15 cellular contexts compared by ENCODE assay signal in the genomic region with DNA sequence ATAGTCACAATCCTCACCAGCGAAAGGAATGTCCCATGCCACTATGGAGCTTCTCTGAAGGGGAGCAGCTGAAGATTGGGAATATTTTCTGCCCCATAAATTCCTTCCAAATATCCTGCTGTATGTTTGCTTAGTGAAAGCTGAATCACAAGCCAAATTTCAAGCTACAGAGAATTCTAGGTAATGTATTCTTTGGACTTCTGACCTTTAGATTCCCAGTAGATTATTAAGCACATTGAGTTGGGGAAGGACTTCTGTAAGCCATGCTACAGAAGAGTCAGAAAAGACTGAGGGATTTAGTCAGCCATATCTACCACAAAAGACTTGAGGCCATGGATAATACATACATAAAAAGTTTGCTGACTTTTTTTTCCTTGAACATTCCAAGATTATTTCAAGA.
DNase-seq lines count a peak whose midpoint lies in the region; ATAC-seq and TF ChIP-seq lines count a peak whose summit lies in the region.
"Had no signal": no experiment of that assay in that cellular context is flagged by ENCODE, and none has a peak within 500 bp of the region (broad histone marks: within the 10 kb centered on the region; RNA-seq: fewer than 3 reads in every experiment).

No MANE protein-coding gene starts in this region.

- no peak for TF ChIP-seq CTCF in choroid plexus epithelial cell (conservative IDR thresholded peaks at IDR 0.05; ENCODE audit: low read depth, low read length)

- ATAC-seq in left lobe of liver: peak; percentile 32
- ATAC-seq: GM12878 had no signal

- DNase-seq in NCI-H69 (lab: John Stamatoyannopoulos, UW): peak; percentile 19
- peak; percentile 0 for DNase-seq in choroid plexus epithelial cell (ENCODE audit: low read depth)
- no peak for DNase-seq in left lobe of liver (ENCODE audit: low spot score)
- DNase-seq in renal cortical epithelial cell (ENCODE audit: low read depth): peak; percentile 53
- DNase-seq in amniotic stem cell (lab: John Stamatoyannopoulos, UW): no peak
- no peak for DNase-seq in DMS153 treated with DMSO at 0.1 percent for 48 hours (lab: John Stamatoyannopoulos, UW; ENCODE audit: unreplicated experiment)
- DNase-seq in GOT3 (lab: John Stamatoyannopoulos, UW): no peak
- no peak for DNase-seq in activated CD4-positive, alpha-beta T cell treated with anti-CD3 and anti-CD28 coated beads, Interleukin-2, amount 50 U/mL, for 1 hour
- DNase-seq: AML-193; CD4-positive, alpha-beta T cell; DMS153; DND-41; EL had no signal

- H3K4me3 ChIP-seq in choroid plexus epithelial cell (ENCODE audit: low read depth, low read length): no peak overlapping the region
- H3K4me3 ChIP-seq: GM12878, HAP-1 had no signal

Comparison
In these comparisons a context has a peak if more than half of its experiments do, and no peak if none do; other contexts are left out.
1. DNase-seq: peak in NCI-H69 (single experiment), choroid plexus epithelial cell (single experiment) and renal cortical epithelial cell (single experiment); none in left lobe of liver (single experiment), amniotic stem cell (single experiment), DMS153 treated with DMSO at 0.1 percent for 48 hours (single experiment), GOT3 (single experiment) and activated CD4-positive, alpha-beta T cell treated with anti-CD3 and anti-CD28 coated beads, Interleukin-2, amount 50 U/mL, for 1 hour (single experiment).